8 cellular contexts compared by ENCODE assay signal in genomic region chr18:62586148-62586774, GRCh38.
DNase-seq lines count a peak whose midpoint lies in the region; ATAC-seq, FAIRE-seq and TF ChIP-seq lines count a peak whose summit lies in the region.

No MANE protein-coding gene starts in this region.

- no peak overlapping the region for H3K4me3 ChIP-seq in AG04449 (ENCODE audit: low read depth, low read length)

- ATAC-seq in HG03064 (IDR thresholded peaks at IDR 0.05; ENCODE audit: low read depth, unreplicated experiment): peak; percentile 69

- FAIRE-seq in GM18507 (lab: Jason Lieb, UNC): peak; percentile 91

- POLR2A ChIA-PET in AG04449 (lab: Yijun Ruan, JAX): no interaction called here

- DNase-seq in AG04449 (ENCODE audit: low read depth, low spot score) (no peak), GM18507 (ENCODE audit: extremely low spot score, insufficient read length, low read depth) (peak; percentile 70), NCI-H526 (lab: John Stamatoyannopoulos, UW) (peak; percentile 55 to 77), dermis blood vessel endothelial cell (peak; percentile 85), lung microvascular endothelial cell (ENCODE audit: low read depth in 2 of 2) (peak; percentile 74 to 80)
- DNase-seq in activated CD4-positive, alpha-beta T cell treated with anti-CD3 and anti-CD28 coated beads, Interleukin-2, amount 50 U/mL, for 4 hours: peak; percentile 52 to 63
- DNase-seq in stimulated activated CD8-positive, alpha-beta memory T cell treated with anti-CD3 and anti-CD28 coated beads, Interleukin-12 subunit alpha, Interleukin-12 subunit beta, amount 100 ng/mL, for 4 hours (ENCODE audit: low read depth): peak; percentile 20

- TF ChIP-seq CTCF in AG04449 (IDR thresholded peaks at IDR 0.05; ENCODE audit: insufficient read depth, low read length, missing control alignments): peak; percentile 98

- CTCF ChIA-PET in AG04449 (lab: Yijun Ruan, JAX): interaction anchor here (0.6 to 7.2 kb wide), 77 partner anchors 9 to 854 kb away, joined by 3 to 243 read pairs (median 4); partner anchors contain the start of genes PHLPP1, PIGN and RELCH
